In genomic region chr1:200670215-200671118, GRCh38 we compare ENCODE assay signal across 8 cellular contexts. TPM values are rescaled to one million over a fixed set of nuclear protein-coding genes. Genes with fewer than 3 reads are reported as not detected.
DNase-seq lines count a peak whose midpoint lies in the region; ATAC-seq, FAIRE-seq and TF ChIP-seq lines count a peak whose summit lies in the region.

No MANE protein-coding gene starts in this region.

- no peaks in the 10 kb centered on the region for H3K36me3 ChIP-seq in bronchial epithelial cell (ENCODE audit: control insufficient read depth, insufficient read depth, low read length)
- H3K36me3 ChIP-seq in kidney epithelial cell (ENCODE audit: control insufficient read depth, insufficient read depth, low read length), result no peaks in the 10 kb centered on the region

- ATAC-seq in GM19351 (IDR thresholded peaks at IDR 0.05; ENCODE audit: unreplicated experiment), result peak; percentile 9
- peak; percentile 3 for ATAC-seq in stimulated activated effector memory CD8-positive, alpha-beta T cell treated with anti-CD3 and anti-CD28 coated beads, Interleukin-12 subunit alpha, Interleukin-12 subunit beta, amount 100 ng/mL, for 72 hours
- ATAC-seq in HG03045 (IDR thresholded peaks at IDR 0.05; ENCODE audit: unreplicated experiment), result no peak

- H3K9me3 Mint-ChIP-seq in stimulated activated effector memory CD8-positive, alpha-beta T cell treated with anti-CD3 and anti-CD28 coated beads, Interleukin-12 subunit alpha, Interleukin-12 subunit beta, amount 100 ng/mL, for 72 hours, result no peaks in the 10 kb centered on the region

- TF ChIP-seq CTCF in D721Med (IDR thresholded peaks at IDR 0.05; ENCODE audit: insufficient read depth, missing control alignments) (no peak), bronchial epithelial cell (IDR thresholded peaks at IDR 0.05; ENCODE audit: insufficient read depth, low read length, severe bottlenecking) (no peak), kidney epithelial cell (IDR thresholded peaks at IDR 0.05; ENCODE audit: insufficient read depth, low read length, poor library complexity, severe bottlenecking) (no peak)

- H3K4me3 ChIP-seq in bronchial epithelial cell (ENCODE audit: low read depth, low read length) (peak overlapping the region; percentile 48), kidney epithelial cell (ENCODE audit: low read depth, low read length) (peak overlapping the region; percentile 99)

- H3K36me3 Mint-ChIP-seq in stimulated activated effector memory CD8-positive, alpha-beta T cell treated with anti-CD3 and anti-CD28 coated beads, Interleukin-12 subunit alpha, Interleukin-12 subunit beta, amount 100 ng/mL, for 72 hours, result peaks cover 22% of the 10 kb centered on the region

- DNase-seq in D721Med (ENCODE audit: insufficient read length, low spot score), result no peak
- peak; percentile 56 for DNase-seq in HTR-8/SVneo (ENCODE audit: insufficient read length, low spot score)
- peak; percentile 97 for DNase-seq in OCI-M1 (lab: John Stamatoyannopoulos, UW)
- DNase-seq in bronchial epithelial cell (ENCODE audit: low read depth), result no peak
- no peak for DNase-seq in kidney epithelial cell (ENCODE audit: low read depth)
- DNase-seq in stimulated activated effector memory CD8-positive, alpha-beta T cell treated with anti-CD3 and anti-CD28 coated beads, Interleukin-12 subunit alpha, Interleukin-12 subunit beta, amount 100 ng/mL, for 72 hours (ENCODE audit: low spot score in 2 of 2), result no peak

- peak overlapping the region; percentile 98 for H3K27ac Mint-ChIP-seq in stimulated activated effector memory CD8-positive, alpha-beta T cell treated with anti-CD3 and anti-CD28 coated beads, Interleukin-12 subunit alpha, Interleukin-12 subunit beta, amount 100 ng/mL, for 72 hours

- peaks cover 42% of the 10 kb centered on the region for H3K4me1 Mint-ChIP-seq in stimulated activated effector memory CD8-positive, alpha-beta T cell treated with anti-CD3 and anti-CD28 coated beads, Interleukin-12 subunit alpha, Interleukin-12 subunit beta, amount 100 ng/mL, for 72 hours

- H3K27me3 ChIP-seq in bronchial epithelial cell (ENCODE audit: control insufficient read depth, insufficient read depth, low read length) (no peaks in the 10 kb centered on the region), kidney epithelial cell (ENCODE audit: control insufficient read depth, insufficient read depth, low read length) (no peaks in the 10 kb centered on the region)

- peak; percentile 21 for FAIRE-seq in D721Med (lab: Jason Lieb, UNC)
- no peak for FAIRE-seq in HTR-8/SVneo (lab: Jason Lieb, UNC)
- no peak for FAIRE-seq in bronchial epithelial cell (lab: Jason Lieb, UNC)

- H3K4me3 Mint-ChIP-seq in stimulated activated effector memory CD8-positive, alpha-beta T cell treated with anti-CD3 and anti-CD28 coated beads, Interleukin-12 subunit alpha, Interleukin-12 subunit beta, amount 100 ng/mL, for 72 hours, result peak overlapping the region; percentile 92

RNA-seq across cellular contexts. Expression of gene DDX59, which starts 0.8 kb away (rescaled TPM):
- total RNA-seq in bronchial epithelial cell (12.7 and 12.9 TPM in 2 replicates), kidney epithelial cell (14.3 and 23.7 TPM in 2 replicates)

RNA-seq across cellular contexts. Expression of gene KIF14, which starts 49.9 kb away (rescaled TPM):
- total RNA-seq in bronchial epithelial cell, result 0.51 and 0.79 TPM in 2 replicates
- 1.4 and 2.0 TPM in 2 replicates for total RNA-seq in kidney epithelial cell

Comparison
In these comparisons a context has a peak if more than half of its experiments do, and no peak if none do; other contexts are left out.
1. DNase-seq: peak in HTR-8/SVneo (single experiment) and OCI-M1 (single experiment); none in D721Med (single experiment), bronchial epithelial cell (single experiment), kidney epithelial cell (single experiment) and stimulated activated effector memory CD8-positive, alpha-beta T cell treated with anti-CD3 and anti-CD28 coated beads, Interleukin-12 subunit alpha, Interleukin-12 subunit beta, amount 100 ng/mL, for 72 hours (0 of 2).